15 cellular contexts compared by ENCODE assay signal in the genomic region with DNA sequence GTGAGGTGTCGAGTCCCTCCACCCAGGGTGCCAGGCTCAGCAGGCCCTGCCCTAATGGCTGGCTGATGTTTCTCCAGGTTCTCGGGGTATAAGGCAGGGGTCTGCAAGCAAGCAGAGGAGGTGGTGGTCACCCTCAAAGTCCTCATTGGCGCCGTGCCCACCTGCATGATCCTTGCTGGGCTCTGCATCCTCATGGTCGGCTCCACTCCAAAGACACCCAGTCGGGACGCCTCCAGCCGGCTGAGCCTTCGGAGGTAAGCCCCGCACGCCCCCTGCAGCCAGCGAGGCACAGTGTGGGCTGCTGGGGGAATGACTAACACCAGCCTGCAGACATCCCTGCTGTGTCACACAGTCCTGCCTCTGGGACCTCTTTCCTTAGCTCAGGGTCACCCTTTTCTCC. TPM values are rescaled to one million over a fixed set of nuclear protein-coding genes. Genes with fewer than 3 reads are reported as not detected.
DNase-seq lines count a peak whose midpoint lies in the region; ATAC-seq, FAIRE-seq and TF ChIP-seq lines count a peak whose summit lies in the region.
"Had no signal": no experiment of that assay in that cellular context is flagged by ENCODE, and none has a peak within 500 bp of the region (broad histone marks: within the 10 kb centered on the region; RNA-seq: fewer than 3 reads in every experiment).

No MANE protein-coding gene starts in this region.

- H2AK5ac ChIP-seq in IMR-90 (ENCODE audit: low read depth, low read length) (no peak overlapping the region), H1 (ENCODE audit: low read depth, low read length) (peak overlapping the region; percentile 99)

- H3K23ac ChIP-seq in IMR-90 (ENCODE audit: low read depth, low read length): no peak overlapping the region
- no peak overlapping the region for H3K23ac ChIP-seq in H1 (ENCODE audit: insufficient read length)

- H3K56ac ChIP-seq in IMR-90 (ENCODE audit: extremely low read depth, insufficient read depth, low read length): no peak overlapping the region
- H3K56ac ChIP-seq in H1 (replicated peaks; ENCODE audit: insufficient read length, low read depth, low read length): no peak overlapping the region

- H3K4me2 ChIP-seq in IMR-90 (ENCODE audit: low read depth, low read length) (no peak overlapping the region), H1 (ENCODE audit: insufficient read depth in 1 of 2, low read depth in 2 of 2, low read length in 2 of 2) (no peak overlapping the region), osteoblast (ENCODE audit: insufficient read depth, low read length) (no peak overlapping the region)

- TF ChIP-seq RAD21 in IMR-90 (IDR thresholded peaks at IDR 0.05; ENCODE audit: low read length): peak; percentile 68
- TF ChIP-seq RAD21 in H1 (IDR thresholded peaks at IDR 0.05 in 1 of 2, conservative IDR thresholded peaks at IDR 0.05 in 1 of 2; ENCODE audit: low read depth in 2 of 2, low read length in 2 of 2): peak in 1 of 2 experiments; percentile 43; a peak in 1 of 4 replicates

- POLR2A ChIA-PET in IMR-90 (lab: Charles Lee; ENCODE audit: unreplicated experiment) (no interaction called here), H1 (lab: Charles Lee; ENCODE audit: partially characterized antibody) (interaction anchor here (1.0 to 3.4 kb wide), 4 partner anchors 13 to 196 kb away, joined by 3 to 14 read pairs (median 6); a partner anchor contains a TSS)

- H3K4me3 ChIP-seq in IMR-90 (ENCODE audit: insufficient read depth, low read depth, low read length) (no peak overlapping the region), H1 (ENCODE audit: extremely low read depth in 1 of 4, insufficient read depth in 2 of 4, low read depth in 3 of 4, low read length in 4 of 4) (no peak overlapping the region), osteoblast (ENCODE audit: insufficient read depth, low read length) (no peak overlapping the region), gastrocnemius medialis (no peak overlapping the region)
- H3K4me3 ChIP-seq: right lobe of liver, suprapubic skin had no signal

- WGBS in IMR-90 (ENCODE audit: extremely low coverage in 2 of 2, insufficient read length in 1 of 2), 2 experiments: 59% methylated on average over 12 of the region's 12 CpGs; no CpG with 5 or more reads in 1 of the 2 experiments
- WGBS in H1 (ENCODE audit: extremely low coverage in 1 of 2, insufficient coverage in 1 of 2, insufficient read length in 1 of 2, insufficient replicate concordance in 2 of 2, low coverage in 1 of 2, low lambda C conversion rate in 2 of 2, missing lambda C conversion rate in 1 of 2), 2 experiments: 85% methylated on average over 12 of the region's 12 CpGs; no CpG with 5 or more reads in 1 of the 2 experiments

- in situ Hi-C loops in IMR-90 (cut with MboI; ENCODE audit: low sequenced_read_pairs): no loop called here
- in situ Hi-C loops in gastrocnemius medialis (cut with MboI; ENCODE audit: low sequenced_read_pairs in 4 of 4): no loop called here

- H3K14ac ChIP-seq in IMR-90 (replicated peaks; ENCODE audit: low read depth, low read length): no peak overlapping the region
- H3K14ac ChIP-seq in H1 (ENCODE audit: insufficient read length): no peak overlapping the region

- intact Hi-C loops in IMR-90 (cut with micrococcal nuclease) (no loop called here), gastrocnemius medialis (cut with DNase I; ENCODE audit: low total_unique reads) (no loop called here)

- no peak overlapping the region for H2BK20ac ChIP-seq in IMR-90 (ENCODE audit: low read depth, low read length)
- H2BK20ac ChIP-seq in H1 (ENCODE audit: low read length): no peak overlapping the region

- TF ChIP-seq CTCF in IMR-90 (conservative IDR thresholded peaks at IDR 0.05; ENCODE audit: low read depth, low read length): peak; percentile 59
- TF ChIP-seq CTCF in H1 (IDR thresholded peaks at IDR 0.05; ENCODE audit: control extremely low read depth in 1 of 3, insufficient read depth in 1 of 3, low read depth in 1 of 3, low read length in 3 of 3): peak in 2 of 3 experiments; percentile 22 to 37; a peak in 3 of 4 replicates
- TF ChIP-seq CTCF in osteoblast (IDR thresholded peaks at IDR 0.05; ENCODE audit: extremely low read depth, low read depth, low read length): peak; percentile 61
- no peak for TF ChIP-seq CTCF in gastrocnemius medialis (IDR thresholded peaks at IDR 0.05 in 4 of 5, conservative IDR thresholded peaks at IDR 0.05 in 1 of 5)

- H4K20me1 ChIP-seq in IMR-90 (ENCODE audit: insufficient read depth, low read length) (no peaks in the 10 kb centered on the region; the same call in 1 of the 2 replicates), H1 (replicated peaks in 1 of 2; ENCODE audit: control insufficient read depth in 1 of 2, insufficient read depth in 2 of 2, low read length in 2 of 2) (no peaks in the 10 kb centered on the region), osteoblast (ENCODE audit: insufficient read depth, low read length) (no peaks in the 10 kb centered on the region)

- H3K18ac ChIP-seq in IMR-90 (ENCODE audit: low read depth, low read length): no peak overlapping the region
- H3K18ac ChIP-seq in H1 (ENCODE audit: extremely low read depth, low read length): peak overlapping the region; percentile 62; the same call in 1 of the 2 replicates

- H4K91ac ChIP-seq in IMR-90 (ENCODE audit: insufficient read depth, low read depth, low read length) (no peak overlapping the region), H1 (replicated peaks; ENCODE audit: insufficient read length, low read length) (peak overlapping the region; percentile 54)

- DNase-seq in Daoy (ENCODE audit: low read depth): peak; percentile 65
- DNase-seq in IMR-90: peak; percentile 36
- DNase-seq in H1 (ENCODE audit: low read depth in 1 of 2, low spot score in 2 of 2): no peak
- peak; percentile 94 for DNase-seq in osteoblast (ENCODE audit: insufficient read length, low spot score, missing footprints)
- no peak for DNase-seq in amniotic stem cell (lab: John Stamatoyannopoulos, UW)
- no peak for DNase-seq in gastrocnemius medialis
- DNase-seq: activated CD4-positive, alpha-beta T cell treated with anti-CD3 and anti-CD28 coated beads for 36 hours; activated effector memory CD4-positive, alpha-beta T cell treated with Interleukin-2 at 50 U/mL for 16 hours; cerebellar nuclear complex; KG1; naive thymus-derived CD4-positive, alpha-beta T cell; NCI-H187 treated with DMSO at 0.1 percent for 48 hours; right lobe of liver had no signal

- BruUV-seq in IMR-90 (replicated peaks; lab: Mats Ljungman, UMichigan): no TSS peak

- FAIRE-seq in H1 (lab: Jason Lieb, UNC): no peak

- no peaks in the 10 kb centered on the region for H3K4me1 ChIP-seq in IMR-90 (ENCODE audit: control insufficient read depth, insufficient read depth, low read length)
- H3K4me1 ChIP-seq in H1 (replicated peaks in 1 of 4; ENCODE audit: control insufficient read depth in 3 of 4, insufficient read depth in 4 of 4, low read length in 3 of 4): peaks cover 12 to 28% (median 21%) of the 10 kb centered on the region in 4 experiments
- H3K4me1 ChIP-seq in osteoblast (ENCODE audit: insufficient read depth, low read length): no peaks in the 10 kb centered on the region
- no peaks in the 10 kb centered on the region for H3K4me1 ChIP-seq in gastrocnemius medialis
- H3K4me1 ChIP-seq: right lobe of liver, suprapubic skin had no signal

- H3K9me1 ChIP-seq in IMR-90 (ENCODE audit: insufficient read depth, low read length): 0 out of 2 replicates have a peak, but pooled peaks cover 9% of the 10 kb centered on the region

- H3K9ac ChIP-seq in IMR-90 (ENCODE audit: low read depth, low read length) (no peak overlapping the region), H1 (replicated peaks in 1 of 4; ENCODE audit: extremely low read depth in 1 of 4, low read depth in 3 of 4, low read length in 3 of 4) (no peak overlapping the region)

- H2BK5ac ChIP-seq in IMR-90 (ENCODE audit: low read depth, low read length, poor library complexity, severe bottlenecking): no peak overlapping the region
- H2BK5ac ChIP-seq in H1 (ENCODE audit: low read depth, low read length): peak overlapping the region; percentile 97

- peak overlapping the region; percentile 96; the same call in 1 of the 2 replicates for H2BK12ac ChIP-seq in H1 (ENCODE audit: low read depth, low read length)

- no peak overlapping the region for H3K4ac ChIP-seq in IMR-90 (ENCODE audit: low read depth, low read length)
- H3K4ac ChIP-seq in H1 (replicated peaks; ENCODE audit: insufficient read length, low read depth, low read length): no peak overlapping the region

- H3K36me3 ChIP-seq in IMR-90 (ENCODE audit: control insufficient read depth, insufficient read depth, low read length): peaks cover 11% of the 10 kb centered on the region
- peaks cover 0 to 17% (median 3%) of the 10 kb centered on the region in 4 experiments; a peak in 4 of 8 replicates for H3K36me3 ChIP-seq in H1 (ENCODE audit: control insufficient read depth in 2 of 4, insufficient read depth in 4 of 4, low read length in 3 of 4)
- H3K36me3 ChIP-seq in osteoblast (ENCODE audit: insufficient read depth, low read length): peaks cover 10% of the 10 kb centered on the region
- peaks cover 0 to 25% of the 10 kb centered on the region in 2 donors for H3K36me3 ChIP-seq in gastrocnemius medialis

- no peak for TF ChIP-seq EP300 in H1 (IDR thresholded peaks at IDR 0.05; ENCODE audit: borderline replicate concordance in 1 of 2, low read depth in 2 of 2, low read length in 2 of 2)

- H3K27ac ChIP-seq in IMR-90 (ENCODE audit: insufficient read depth, low read length): no peak overlapping the region
- H3K27ac ChIP-seq in H1 (ENCODE audit: low read depth, low read length): no peak overlapping the region
- no peak overlapping the region for H3K27ac ChIP-seq in osteoblast (ENCODE audit: low read depth, low read length)
- H3K27ac ChIP-seq in gastrocnemius medialis: no peak overlapping the region
- H3K27ac ChIP-seq: right lobe of liver, suprapubic skin had no signal

- H3K9me3 ChIP-seq in IMR-90 (ENCODE audit: control insufficient read depth, insufficient read depth, low read length): no peaks in the 10 kb centered on the region
- H3K9me3 ChIP-seq in H1 (ENCODE audit: insufficient read depth in 2 of 2, low read depth in 1 of 2, low read length in 1 of 2): no peaks in the 10 kb centered on the region
- no peaks in the 10 kb centered on the region for H3K9me3 ChIP-seq in osteoblast (ENCODE audit: low read depth, low read length)
- H3K9me3 ChIP-seq in gastrocnemius medialis: no peaks in the 10 kb centered on the region
- H3K9me3 ChIP-seq: right lobe of liver, suprapubic skin had no signal

- no peaks in the 10 kb centered on the region for H3K23me2 ChIP-seq in H1 (ENCODE audit: low read depth, low read length)

- H2AK9ac ChIP-seq in IMR-90 (replicated peaks; ENCODE audit: low read depth, low read length, poor library complexity): peak overlapping the region; percentile 3

- no peak overlapping the region for H4K8ac ChIP-seq in IMR-90 (ENCODE audit: low read depth in 2 of 2, low read length in 2 of 2)
- no peak overlapping the region; the same call in 1 of the 2 replicates for H4K8ac ChIP-seq in H1 (ENCODE audit: extremely low read depth, insufficient read depth, low read length)

- H3K79me2 ChIP-seq in H1 (ENCODE audit: control insufficient read depth in 1 of 2, insufficient read depth in 2 of 2, low read length in 2 of 2) (peaks cover 0 to 7% of the 10 kb centered on the region in 2 experiments; a peak in 1 of 4 replicates), osteoblast (ENCODE audit: insufficient read depth, low read length) (no peaks in the 10 kb centered on the region)

- no peak for TF ChIP-seq POLR2A in IMR-90 (IDR thresholded peaks at IDR 0.05; ENCODE audit: low read depth, low read length)
- no peak for TF ChIP-seq POLR2A in H1 (IDR thresholded peaks at IDR 0.05; ENCODE audit: control extremely low read depth in 1 of 2, low read depth in 2 of 2, low read length in 2 of 2)
- TF ChIP-seq POLR2A in gastrocnemius medialis (IDR thresholded peaks at IDR 0.05): no peak

- dilution Hi-C loops in IMR-90 (cut with HindIII; ENCODE audit: low sequenced_read_pairs, unreplicated experiment): no loop called here

- H3K27me3 ChIP-seq in IMR-90 (ENCODE audit: control insufficient read depth, insufficient read depth, low read length) (no peaks in the 10 kb centered on the region), H1 (replicated peaks in 1 of 4; ENCODE audit: control insufficient read depth in 3 of 4, extremely low read depth in 1 of 4, insufficient read depth in 3 of 4, low read length in 3 of 4) (no peaks in the 10 kb centered on the region), osteoblast (ENCODE audit: insufficient read depth, low read length) (no peaks in the 10 kb centered on the region), gastrocnemius medialis (no peaks in the 10 kb centered on the region)
- H3K27me3 ChIP-seq: right lobe of liver, suprapubic skin had no signal

- no peak overlapping the region for H2BK15ac ChIP-seq in IMR-90 (ENCODE audit: low read depth, low read length)
- peak overlapping the region; percentile 25; the same call in 1 of the 2 replicates for H2BK15ac ChIP-seq in H1 (ENCODE audit: low read length)

- H2BK120ac ChIP-seq in IMR-90 (ENCODE audit: low read depth, low read length) (no peak overlapping the region), H1 (replicated peaks; ENCODE audit: low read depth, low read length) (no peak overlapping the region)

- H3K79me1 ChIP-seq in IMR-90 (ENCODE audit: low read depth in 1 of 2, low read length in 2 of 2) (peaks cover 0 to 12% of the 10 kb centered on the region in 2 experiments; a peak in 2 of 4 replicates), H1 (ENCODE audit: low read depth, low read length) (peaks cover 6% of the 10 kb centered on the region; the same call in 1 of the 2 replicates)

- ATAC-seq in IMR-90 (ENCODE audit: low read depth) (peak; percentile 85), gastrocnemius medialis (no peak), HG03571 (IDR thresholded peaks at IDR 0.05; ENCODE audit: unreplicated experiment) (no peak)
- ATAC-seq: activated CD4-positive, alpha-beta T cell treated with anti-CD3 and anti-CD28 coated beads for 36 hours; naive thymus-derived CD4-positive, alpha-beta T cell had no signal

- H2AFZ ChIP-seq in IMR-90 (replicated peaks; ENCODE audit: low read length, poor library complexity) (peak overlapping the region; percentile 71), H1 (ENCODE audit: low read length) (no peak overlapping the region), osteoblast (ENCODE audit: low read length) (no peak overlapping the region)

- CTCF ChIA-PET in IMR-90 (lab: Yijun Ruan, JAX): no interaction called here
- CTCF ChIA-PET in H1 (lab: Charles Lee; ENCODE audit: partially characterized antibody): interaction anchor here (0.6 to 3.4 kb wide), 7 partner anchors 9 to 684 kb away, joined by 3 to 31 read pairs (median 4); a partner anchor contains a TSS

- H4K5ac ChIP-seq in IMR-90 (ENCODE audit: low read depth, low read length) (no peak overlapping the region), H1 (ENCODE audit: insufficient read length, low read depth, low read length) (no peak overlapping the region)

RNA-seq across cellular contexts. Expression of a gene that starts 14.1 kb away (rescaled TPM):
- 0.06 TPM in 1 of 2 replicates, not detected in the other for total RNA-seq in Daoy (2014; rRNA removed; shearing (Covaris generic))
- not detected in 2 replicates for total RNA-seq in IMR-90 (2012; rRNA removed)
- polyA plus RNA-seq in IMR-90 (2012; rRNA removed): 0.05 and 0.09 TPM in 2 replicates
- polyA plus RNA-seq in IMR-90 (2012; cell fraction: cytosol; rRNA removed): 0.01 and 0.03 TPM in 2 replicates
- polyA plus RNA-seq in IMR-90 (2012; cell fraction: nucleus; rRNA removed; ENCODE audit: low replicate concordance): 0.10 and 0.32 TPM in 2 replicates
- total RNA-seq in H1 (2021; fragmentation: NEBNext Ultra II Directional; extraction: Animal tissue kit (Norgen Biotek cat#: 25700)): 0.48 and 1.1 TPM in 2 replicates
- polyA plus RNA-seq in H1 (2011; rRNA removed): 0.33 and 0.46 TPM in 2 replicates
- 0.16 TPM for polyA plus RNA-seq in H1 (2011; cell fraction: cytosol; rRNA removed)
- polyA plus RNA-seq in H1 (2011; cell fraction: nucleus; rRNA removed): 0.81 TPM
- polyA plus RNA-seq in H1 (2012, experiment 1 of 2): 0.17 to 2.4 TPM (median 1.1 TPM) in 4 replicates
- 0.31 TPM for polyA plus RNA-seq in H1 (2012, experiment 2 of 2)
- 0.59 TPM for polyA plus RNA-seq in H1 (2013, experiment 1 of 2)
- polyA plus RNA-seq in H1 (2013, experiment 2 of 2): 0.44 TPM
- polyA minus RNA-seq in H1 (2011; rRNA and poly(A)+ RNA removed): 0.17 and 1.4 TPM in 2 replicates
- polyA minus RNA-seq in H1 (2011; cell fraction: cytosol; rRNA and poly(A)+ RNA removed): not detected
- polyA minus RNA-seq in H1 (2011; cell fraction: nucleus; rRNA and poly(A)+ RNA removed): 0.20 TPM
- total RNA-seq in osteoblast: 0.36 TPM in 1 of 2 replicates, not detected in the other
- not detected for total RNA-seq in gastrocnemius medialis
- total RNA-seq: activated CD4-positive, alpha-beta T cell treated with anti-CD3 and anti-CD28 coated beads for 36 hours had no signal
- polyA plus RNA-seq: naive thymus-derived CD4-positive, alpha-beta T cell had no signal

RNA-seq across cellular contexts. Expression of a gene that starts 23.2 kb away (rescaled TPM):
- 14.6 and 18.0 TPM in 2 replicates for total RNA-seq in Daoy (2014; rRNA removed; shearing (Covaris generic))
- total RNA-seq in IMR-90 (2012; rRNA removed) (18.6 and 21.7 TPM in 2 replicates), osteoblast (8.3 and 9.1 TPM in 2 replicates), gastrocnemius medialis (1 to 10 TPM; 4.8 to 8.4 (median 8.3) TPM)
- polyA plus RNA-seq in IMR-90 (2012; rRNA removed) (5.4 and 6.8 TPM in 2 replicates), H1 (2011; rRNA removed) (18.0 and 19.2 TPM in 2 replicates)
- 1.9 and 2.9 TPM in 2 replicates for polyA plus RNA-seq in IMR-90 (2012; cell fraction: cytosol; rRNA removed)
- 2.7 and 9.0 TPM in 2 replicates for polyA plus RNA-seq in IMR-90 (2012; cell fraction: nucleus; rRNA removed; ENCODE audit: low replicate concordance)
- total RNA-seq in H1 (2021; fragmentation: NEBNext Ultra II Directional; extraction: Animal tissue kit (Norgen Biotek cat#: 25700)): 37.6 and 40.1 TPM in 2 replicates
- polyA plus RNA-seq in H1 (2011; cell fraction: cytosol; rRNA removed): 21.5 TPM
- polyA plus RNA-seq in H1 (2011; cell fraction: nucleus; rRNA removed): 22.9 TPM
- polyA plus RNA-seq in H1 (2012, experiment 1 of 2): 18.2 to 21.5 TPM (median 20.2 TPM) in 4 replicates
- 1.3 TPM for polyA plus RNA-seq in H1 (2012, experiment 2 of 2)
- 15.0 TPM for polyA plus RNA-seq in H1 (2013, experiment 1 of 2)
- polyA plus RNA-seq in H1 (2013, experiment 2 of 2): 15.4 TPM
- polyA minus RNA-seq in H1 (2011; rRNA and poly(A)+ RNA removed): 119 and 146 TPM in 2 replicates
- polyA minus RNA-seq in H1 (2011; cell fraction: cytosol; rRNA and poly(A)+ RNA removed): 14.8 TPM
- 20.8 TPM for polyA minus RNA-seq in H1 (2011; cell fraction: nucleus; rRNA and poly(A)+ RNA removed)

RNA-seq across cellular contexts. Expression of a gene that starts 25.5 kb away (rescaled TPM):
- total RNA-seq in Daoy (2014; rRNA removed; shearing (Covaris generic)): 0.98 and 8.5 TPM in 2 replicates
- total RNA-seq in IMR-90 (2012; rRNA removed) (8.9 and 10.2 TPM in 2 replicates), osteoblast (2.7 and 3.3 TPM in 2 replicates), gastrocnemius medialis (1 to 10 TPM in 2 of 4 donors, under 1 TPM in 1, not detected in 1; 0.91 to 2.9 (median 1.5) TPM)
- polyA plus RNA-seq in IMR-90 (2012; rRNA removed) (15.1 and 16.9 TPM in 2 replicates), H1 (2011; rRNA removed) (135 and 151 TPM in 2 replicates)
- 16.8 and 17.5 TPM in 2 replicates for polyA plus RNA-seq in IMR-90 (2012; cell fraction: cytosol; rRNA removed)
- polyA plus RNA-seq in IMR-90 (2012; cell fraction: nucleus; rRNA removed; ENCODE audit: low replicate concordance): 6.8 and 10.6 TPM in 2 replicates
- 47.6 and 50.8 TPM in 2 replicates for total RNA-seq in H1 (2021; fragmentation: NEBNext Ultra II Directional; extraction: Animal tissue kit (Norgen Biotek cat#: 25700))
- polyA plus RNA-seq in H1 (2011; cell fraction: cytosol; rRNA removed): 115 TPM
- 66.1 TPM for polyA plus RNA-seq in H1 (2011; cell fraction: nucleus; rRNA removed)
- 66.5 to 71.0 TPM (median 68.8 TPM) in 4 replicates for polyA plus RNA-seq in H1 (2012, experiment 1 of 2)
- 56.0 TPM for polyA plus RNA-seq in H1 (2012, experiment 2 of 2)
- polyA plus RNA-seq in H1 (2013, experiment 1 of 2): 49.8 TPM
- 49.9 TPM for polyA plus RNA-seq in H1 (2013, experiment 2 of 2)
- 55.8 and 56.9 TPM in 2 replicates for polyA minus RNA-seq in H1 (2011; rRNA and poly(A)+ RNA removed)
- 18.5 TPM for polyA minus RNA-seq in H1 (2011; cell fraction: cytosol; rRNA and poly(A)+ RNA removed)
- polyA minus RNA-seq in H1 (2011; cell fraction: nucleus; rRNA and poly(A)+ RNA removed): 17.9 TPM
- polyA plus RNA-seq: naive thymus-derived CD4-positive, alpha-beta T cell had no signal

RNA-seq across cellular contexts. Expression of a gene that starts 52.1 kb away (rescaled TPM):
- total RNA-seq in Daoy (2014; rRNA removed; shearing (Covaris generic)): 314 and 397 TPM in 2 replicates
- total RNA-seq in IMR-90 (2012; rRNA removed) (143 and 224 TPM in 2 replicates), osteoblast (96.6 and 109 TPM in 2 replicates), gastrocnemius medialis (10 to 100 TPM; 55.2 to 88.1 (median 70.5) TPM)
- polyA plus RNA-seq in IMR-90 (2012; rRNA removed) (166 and 191 TPM in 2 replicates), H1 (2011; rRNA removed) (86.6 and 155 TPM in 2 replicates)
- polyA plus RNA-seq in IMR-90 (2012; cell fraction: cytosol; rRNA removed): 58.0 and 130 TPM in 2 replicates
- 14.1 and 76.2 TPM in 2 replicates for polyA plus RNA-seq in IMR-90 (2012; cell fraction: nucleus; rRNA removed; ENCODE audit: low replicate concordance)
- total RNA-seq in H1 (2021; fragmentation: NEBNext Ultra II Directional; extraction: Animal tissue kit (Norgen Biotek cat#: 25700)): 126 and 127 TPM in 2 replicates
- polyA plus RNA-seq in H1 (2011; cell fraction: cytosol; rRNA removed): 176 TPM
- 33.1 TPM for polyA plus RNA-seq in H1 (2011; cell fraction: nucleus; rRNA removed)
- polyA plus RNA-seq in H1 (2012, experiment 1 of 2): 105 to 184 TPM (median 117 TPM) in 4 replicates
- 246 TPM for polyA plus RNA-seq in H1 (2012, experiment 2 of 2)
- polyA plus RNA-seq in H1 (2013, experiment 1 of 2): 180 TPM
- 197 TPM for polyA plus RNA-seq in H1 (2013, experiment 2 of 2)
- 21.8 and 39.5 TPM in 2 replicates for polyA minus RNA-seq in H1 (2011; rRNA and poly(A)+ RNA removed)
- polyA minus RNA-seq in H1 (2011; cell fraction: cytosol; rRNA and poly(A)+ RNA removed): 36.9 TPM
- polyA minus RNA-seq in H1 (2011; cell fraction: nucleus; rRNA and poly(A)+ RNA removed): 22.6 TPM

Comparison
In these comparisons a context has a peak if more than half of its experiments do, and no peak if none do; other contexts are left out.
1. DNase-seq: peak in Daoy (single experiment), IMR-90 (single experiment) and osteoblast (single experiment); none in H1 (0 of 2), amniotic stem cell (single experiment) and gastrocnemius medialis (0 of 2).
2. CTCF ChIP-seq: peak in IMR-90 (single experiment), H1 (2 of 3) and osteoblast (single experiment); none in gastrocnemius medialis (0 of 5).